Comparison of ENCODE assay signal across 1 cellular context in the genomic region with DNA sequence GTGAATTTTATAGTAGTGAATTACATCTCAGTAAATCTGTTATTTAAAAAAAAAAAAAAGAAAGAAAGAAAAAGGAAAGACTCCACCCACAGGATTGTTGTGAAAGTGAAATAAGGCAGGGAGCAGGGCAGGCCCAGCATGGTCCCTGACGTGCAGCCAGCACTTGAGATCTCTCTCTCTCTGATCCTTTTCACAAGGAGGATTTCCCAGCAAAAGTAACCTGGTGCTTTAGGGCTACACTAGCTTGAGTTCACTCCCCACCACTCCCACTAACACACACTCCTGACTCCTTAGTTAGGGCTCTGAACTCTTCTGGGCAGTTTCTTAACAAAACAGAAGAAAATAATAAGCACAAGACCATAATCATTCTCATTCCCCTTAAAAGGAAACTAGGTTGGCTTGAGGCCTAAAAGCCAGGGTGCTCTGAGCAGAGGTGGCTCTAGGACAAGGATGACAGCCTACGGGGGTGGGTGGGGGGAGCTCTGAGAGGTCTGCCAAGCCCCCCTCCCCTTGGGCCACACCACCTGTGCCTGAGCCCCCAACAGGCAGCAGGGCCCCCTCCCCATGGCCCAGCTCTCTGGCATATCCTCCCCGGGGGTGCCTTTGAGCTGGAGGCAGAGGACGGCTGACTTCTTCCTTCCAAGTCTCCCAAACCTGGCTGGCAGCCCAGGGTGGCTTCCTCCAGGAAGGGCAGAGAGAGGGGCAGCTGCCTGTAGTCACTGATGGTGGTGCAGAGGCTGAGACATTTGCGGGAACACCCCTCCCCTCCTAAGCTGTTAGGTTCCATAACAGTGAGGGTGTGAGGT.
TF ChIP-seq lines count a peak whose summit lies in the region.

No MANE protein-coding gene starts in this region.

TF ChIP-seq in HEK293, 187 proteins besides CTCF, POLR2A, EP300 and RAD21 (continued from another document):
- TF ChIP-seq, protein P1, sequence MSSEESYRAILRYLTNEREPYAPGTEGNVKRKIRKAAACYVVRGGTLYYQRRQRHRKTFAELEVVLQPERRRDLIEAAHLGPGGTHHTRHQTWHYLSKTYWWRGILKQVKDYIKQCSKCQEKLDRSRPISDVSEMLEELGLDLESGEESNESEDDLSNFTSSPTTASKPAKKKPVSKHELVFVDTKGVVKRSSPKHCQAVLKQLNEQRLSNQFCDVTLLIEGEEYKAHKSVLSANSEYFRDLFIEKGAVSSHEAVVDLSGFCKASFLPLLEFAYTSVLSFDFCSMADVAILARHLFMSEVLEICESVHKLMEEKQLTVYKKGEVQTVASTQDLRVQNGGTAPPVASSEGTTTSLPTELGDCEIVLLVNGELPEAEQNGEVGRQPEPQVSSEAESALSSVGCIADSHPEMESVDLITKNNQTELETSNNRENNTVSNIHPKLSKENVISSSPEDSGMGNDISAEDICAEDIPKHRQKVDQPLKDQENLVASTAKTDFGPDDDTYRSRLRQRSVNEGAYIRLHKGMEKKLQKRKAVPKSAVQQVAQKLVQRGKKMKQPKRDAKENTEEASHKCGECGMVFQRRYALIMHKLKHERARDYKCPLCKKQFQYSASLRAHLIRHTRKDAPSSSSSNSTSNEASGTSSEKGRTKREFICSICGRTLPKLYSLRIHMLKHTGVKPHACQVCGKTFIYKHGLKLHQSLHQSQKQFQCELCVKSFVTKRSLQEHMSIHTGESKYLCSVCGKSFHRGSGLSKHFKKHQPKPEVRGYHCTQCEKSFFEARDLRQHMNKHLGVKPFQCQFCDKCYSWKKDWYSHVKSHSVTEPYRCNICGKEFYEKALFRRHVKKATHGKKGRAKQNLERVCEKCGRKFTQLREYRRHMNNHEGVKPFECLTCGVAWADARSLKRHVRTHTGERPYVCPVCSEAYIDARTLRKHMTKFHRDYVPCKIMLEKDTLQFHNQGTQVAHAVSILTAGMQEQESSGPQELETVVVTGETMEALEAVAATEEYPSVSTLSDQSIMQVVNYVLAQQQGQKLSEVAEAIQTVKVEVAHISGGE (tag by site-specific recombination; conservative IDR thresholded peaks at IDR 0.05; ENCODE audit: low read depth) = 0 out of 2 replicates have a peak, but pooled peaks have one; percentile 8
- 0 out of 2 replicates have a peak, but pooled peaks have one; percentile 25 for TF ChIP-seq ZBTB20 (tag by site-specific recombination; IDR thresholded peaks at IDR 0.05)
- TF ChIP-seq ZNF335 (tag by site-specific recombination; conservative IDR thresholded peaks at IDR 0.05) = peak; percentile 86
- peak; percentile 19; the same call in 1 of the 2 replicates for TF ChIP-seq ZIC2 (tag by site-specific recombination; IDR thresholded peaks at IDR 0.05)
- TF ChIP-seq ZNF830 (tag by site-specific recombination; IDR thresholded peaks at IDR 0.05; ENCODE audit: low read depth) = no peak
- TF ChIP-seq, protein P2, sequence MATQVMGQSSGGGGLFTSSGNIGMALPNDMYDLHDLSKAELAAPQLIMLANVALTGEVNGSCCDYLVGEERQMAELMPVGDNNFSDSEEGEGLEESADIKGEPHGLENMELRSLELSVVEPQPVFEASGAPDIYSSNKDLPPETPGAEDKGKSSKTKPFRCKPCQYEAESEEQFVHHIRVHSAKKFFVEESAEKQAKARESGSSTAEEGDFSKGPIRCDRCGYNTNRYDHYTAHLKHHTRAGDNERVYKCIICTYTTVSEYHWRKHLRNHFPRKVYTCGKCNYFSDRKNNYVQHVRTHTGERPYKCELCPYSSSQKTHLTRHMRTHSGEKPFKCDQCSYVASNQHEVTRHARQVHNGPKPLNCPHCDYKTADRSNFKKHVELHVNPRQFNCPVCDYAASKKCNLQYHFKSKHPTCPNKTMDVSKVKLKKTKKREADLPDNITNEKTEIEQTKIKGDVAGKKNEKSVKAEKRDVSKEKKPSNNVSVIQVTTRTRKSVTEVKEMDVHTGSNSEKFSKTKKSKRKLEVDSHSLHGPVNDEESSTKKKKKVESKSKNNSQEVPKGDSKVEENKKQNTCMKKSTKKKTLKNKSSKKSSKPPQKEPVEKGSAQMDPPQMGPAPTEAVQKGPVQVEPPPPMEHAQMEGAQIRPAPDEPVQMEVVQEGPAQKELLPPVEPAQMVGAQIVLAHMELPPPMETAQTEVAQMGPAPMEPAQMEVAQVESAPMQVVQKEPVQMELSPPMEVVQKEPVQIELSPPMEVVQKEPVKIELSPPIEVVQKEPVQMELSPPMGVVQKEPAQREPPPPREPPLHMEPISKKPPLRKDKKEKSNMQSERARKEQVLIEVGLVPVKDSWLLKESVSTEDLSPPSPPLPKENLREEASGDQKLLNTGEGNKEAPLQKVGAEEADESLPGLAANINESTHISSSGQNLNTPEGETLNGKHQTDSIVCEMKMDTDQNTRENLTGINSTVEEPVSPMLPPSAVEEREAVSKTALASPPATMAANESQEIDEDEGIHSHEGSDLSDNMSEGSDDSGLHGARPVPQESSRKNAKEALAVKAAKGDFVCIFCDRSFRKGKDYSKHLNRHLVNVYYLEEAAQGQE (tag by site-specific recombination; IDR thresholded peaks at IDR 0.05) = no peak
- no peak for TF ChIP-seq ZNF433 (tag by site-specific recombination; IDR thresholded peaks at IDR 0.05; ENCODE audit: low read depth)
- TF ChIP-seq ZNF37A (tag by site-specific recombination; IDR thresholded peaks at IDR 0.05) = no peak
- TF ChIP-seq ZNF626 (tag by site-specific recombination; IDR thresholded peaks at IDR 0.05) = no peak
- TF ChIP-seq ZNF621 (tag by site-specific recombination; IDR thresholded peaks at IDR 0.05) = no peak
TF ChIP-seq in HEK293: peak in this region for 13.
